9 cellular contexts compared by ENCODE assay signal in the genomic region with DNA sequence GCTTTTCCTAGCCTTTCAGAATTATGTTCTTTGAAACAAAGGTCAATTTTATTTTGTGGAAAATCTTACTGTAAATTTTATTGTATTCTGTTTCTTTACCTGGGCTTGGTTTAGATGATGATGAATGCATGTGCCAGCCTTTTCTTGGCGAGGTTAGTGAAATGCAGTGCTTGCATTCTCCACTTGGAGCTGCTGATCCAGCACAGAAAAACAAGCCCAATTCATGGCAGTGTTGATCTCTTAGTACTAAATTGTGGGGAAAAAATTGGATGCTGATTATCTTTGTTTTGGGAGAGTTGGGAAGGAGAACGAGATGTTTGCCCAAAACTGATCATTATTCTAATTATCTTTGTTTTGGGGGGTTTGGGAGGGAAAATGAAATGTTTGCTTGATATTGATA. TPM values are rescaled to one million over a fixed set of nuclear protein-coding genes. Genes with fewer than 3 reads are reported as not detected.
DNase-seq lines count a peak whose midpoint lies in the region; ATAC-seq and TF ChIP-seq lines count a peak whose summit lies in the region.
"Had no signal": no experiment of that assay in that cellular context is flagged by ENCODE, and none has a peak within 500 bp of the region (broad histone marks: within the 10 kb centered on the region; RNA-seq: fewer than 3 reads in every experiment).

No MANE protein-coding gene starts in this region.

- peaks cover 0 to 4% (median 0%) of the 10 kb centered on the region in 3 experiments; a peak in 1 of 7 replicates for H3K36me3 Mint-ChIP-seq in H9 (ENCODE audit: insufficient read depth in 1 of 3, low read depth in 3 of 3)

- H3K9me3 ChIP-seq in H9 (ENCODE audit: control insufficient read depth, low read depth, low read length) (no peaks in the 10 kb centered on the region), liver (ENCODE audit: control insufficient read depth in 4 of 4, low read length in 3 of 4) (no peaks in the 10 kb centered on the region)

- H3K4me2 ChIP-seq in H9 (ENCODE audit: insufficient read depth, insufficient read length, low read length): no peak overlapping the region

- H2BK15ac ChIP-seq in H9 (ENCODE audit: low read depth, low read length): no peak overlapping the region

- H3K4me1 ChIP-seq in H9 (ENCODE audit: insufficient read depth, low read length) (no peaks in the 10 kb centered on the region), liver (ENCODE audit: control insufficient read depth in 4 of 4, insufficient read depth in 4 of 4, low read length in 3 of 4) (peaks cover 0 to 18% (median 9%) of the 10 kb centered on the region in 4 donors)

- H2BK120ac ChIP-seq in H9 (ENCODE audit: low read depth, low read length, poor library complexity, severe bottlenecking): no peak overlapping the region

- H3K79me1 ChIP-seq in H9 (ENCODE audit: insufficient read depth, low read depth, low read length, poor library complexity, severe bottlenecking): no peaks in the 10 kb centered on the region

- H3K9ac ChIP-seq in H9 (ENCODE audit: extremely low read depth, insufficient read length, low read length): no peak overlapping the region
- H3K9ac ChIP-seq in liver (ENCODE audit: low read depth in 1 of 2, low read length in 2 of 2): no peak overlapping the region

- WGBS in H9 (ENCODE audit: extremely low coverage, insufficient read length, low lambda C conversion rate): no CpG with 5 or more reads among the region's 2 CpGs
- 28% methylated on average over 2 of the region's 2 CpGs for WGBS in liver

- H4K20me1 ChIP-seq in H9 (ENCODE audit: control insufficient read depth, insufficient read depth, insufficient read length): no peaks in the 10 kb centered on the region

- DNase-seq in AG09319 (ENCODE audit: extremely low read depth, low read depth) (no peak), H9 (no peak), astrocyte of the cerebellum (ENCODE audit: low read depth) (peak; percentile 53), NCI-H2171 (lab: John Stamatoyannopoulos, UW) (no peak)
- no peak for DNase-seq in stimulated activated naive CD4-positive, alpha-beta T cell (lab: John Stamatoyannopoulos, UW)
- DNase-seq: activated T-cell treated with anti-CD3 and anti-CD28 coated beads, Interleukin-2, amount 50 U/mL, for 1 hour had no signal

- H2AFZ ChIP-seq in H9 (ENCODE audit: low read length): no peak overlapping the region

- no peaks in the 10 kb centered on the region for H3K9me3 Mint-ChIP-seq in H9

- peak; percentile 84 to 86 for TF ChIP-seq RAD21 in liver (IDR thresholded peaks at IDR 0.05)

- H3K4me3 ChIP-seq in astrocyte of the cerebellum (ENCODE audit: low read depth, low read length) (no peak overlapping the region), liver (ENCODE audit: low read depth in 1 of 3, low read length in 3 of 3) (no peak overlapping the region)

- no peak overlapping the region for H2AK5ac ChIP-seq in H9 (ENCODE audit: insufficient read length, low read length)

- ATAC-seq in GM18907 (IDR thresholded peaks at IDR 0.05; ENCODE audit: unreplicated experiment) (no peak), HG03571 (IDR thresholded peaks at IDR 0.05; ENCODE audit: unreplicated experiment) (no peak)

- peaks cover 17% of the 10 kb centered on the region for H3K27me3 Mint-ChIP-seq in H9 (ENCODE audit: low read depth)

- H3K27me3 ChIP-seq in H9 (ENCODE audit: insufficient read depth, low read length) (peaks cover 2% of the 10 kb centered on the region; the same call in 1 of the 2 replicates), liver (ENCODE audit: control insufficient read depth in 4 of 4, insufficient read depth in 4 of 4, low read length in 3 of 4) (no peaks in the 10 kb centered on the region)

- H2BK12ac ChIP-seq in H9 (ENCODE audit: insufficient read length, low read depth, low read length): no peak overlapping the region

- H3K14ac ChIP-seq in H9 (ENCODE audit: insufficient read depth, low read length): no peak overlapping the region

- no peak overlapping the region for H3T11ph ChIP-seq in H9 (ENCODE audit: low read length)

- peak overlapping the region in 1 of 3 experiments; percentile 8; a peak in 1 of 7 replicates for H3K27ac Mint-ChIP-seq in H9

- H4K8ac ChIP-seq in H9 (replicated peaks; ENCODE audit: insufficient read length, low read depth, low read length): no peak overlapping the region

- no peak overlapping the region for H2BK5ac ChIP-seq in H9 (ENCODE audit: insufficient read length, low read length)

- H4K91ac ChIP-seq in H9 (ENCODE audit: insufficient read length, low read depth, low read length): no peak overlapping the region

- no peak overlapping the region for H2BK20ac ChIP-seq in H9 (ENCODE audit: low read depth, low read length, poor library complexity, severe bottlenecking)

- no peak overlapping the region for H3K4ac ChIP-seq in H9 (ENCODE audit: low read depth, low read length)

- no peak overlapping the region for H3K18ac ChIP-seq in H9 (ENCODE audit: insufficient read length, low read depth, low read length)

- H3K4me1 Mint-ChIP-seq in H9: peaks cover 10 to 12% of the 10 kb centered on the region in 2 experiments

- no peak overlapping the region for H4K5ac ChIP-seq in H9 (ENCODE audit: insufficient read length, low read depth, low read length)

- TF ChIP-seq CTCF in AG09319 (IDR thresholded peaks at IDR 0.05; ENCODE audit: low read depth, low read length) (peak; percentile 80), H9 (conservative IDR thresholded peaks at IDR 0.05) (peak; percentile 56), astrocyte of the cerebellum (IDR thresholded peaks at IDR 0.05; ENCODE audit: low read depth, low read length, missing control alignments) (peak; percentile 91), liver (IDR thresholded peaks at IDR 0.05; ENCODE audit: low read depth, low read length, missing input control) (peak; percentile 70)

- H3K23ac ChIP-seq in H9 (ENCODE audit: insufficient read length, low read depth, low read length): no peak overlapping the region

- H3K23me2 ChIP-seq in H9 (ENCODE audit: insufficient read length, low read depth, low read length, poor library complexity, severe bottlenecking): peaks cover 6% of the 10 kb centered on the region

- no peaks in the 10 kb centered on the region for H3K79me2 ChIP-seq in H9 (ENCODE audit: insufficient read depth, low read length)

- in situ Hi-C loops in astrocyte of the cerebellum (cut with HindIII; ENCODE audit: low sequenced_read_pairs): no loop called here

- no peaks in the 10 kb centered on the region for H3K36me3 ChIP-seq in liver (ENCODE audit: control insufficient read depth in 4 of 4, insufficient read depth in 3 of 4, low read depth in 1 of 4, low read length in 3 of 4)

- H3K27ac ChIP-seq in H9 (ENCODE audit: insufficient read length, low read depth, low read length) (no peak overlapping the region), liver (ENCODE audit: low read depth in 1 of 2, low read length in 2 of 2) (no peak overlapping the region)

- no peak overlapping the region for H3K56ac ChIP-seq in H9 (ENCODE audit: insufficient read length, low read depth, low read length)

- no peak overlapping the region for H3K4me3 Mint-ChIP-seq in H9

TF ChIP-seq in liver, 16 proteins besides CTCF, POLR2A, EP300 and RAD21:
- TF ChIP-seq GABPA (IDR thresholded peaks at IDR 0.05 in 1 of 2, conservative IDR thresholded peaks at IDR 0.05 in 1 of 2): no peak
- TF ChIP-seq, protein P1, sequence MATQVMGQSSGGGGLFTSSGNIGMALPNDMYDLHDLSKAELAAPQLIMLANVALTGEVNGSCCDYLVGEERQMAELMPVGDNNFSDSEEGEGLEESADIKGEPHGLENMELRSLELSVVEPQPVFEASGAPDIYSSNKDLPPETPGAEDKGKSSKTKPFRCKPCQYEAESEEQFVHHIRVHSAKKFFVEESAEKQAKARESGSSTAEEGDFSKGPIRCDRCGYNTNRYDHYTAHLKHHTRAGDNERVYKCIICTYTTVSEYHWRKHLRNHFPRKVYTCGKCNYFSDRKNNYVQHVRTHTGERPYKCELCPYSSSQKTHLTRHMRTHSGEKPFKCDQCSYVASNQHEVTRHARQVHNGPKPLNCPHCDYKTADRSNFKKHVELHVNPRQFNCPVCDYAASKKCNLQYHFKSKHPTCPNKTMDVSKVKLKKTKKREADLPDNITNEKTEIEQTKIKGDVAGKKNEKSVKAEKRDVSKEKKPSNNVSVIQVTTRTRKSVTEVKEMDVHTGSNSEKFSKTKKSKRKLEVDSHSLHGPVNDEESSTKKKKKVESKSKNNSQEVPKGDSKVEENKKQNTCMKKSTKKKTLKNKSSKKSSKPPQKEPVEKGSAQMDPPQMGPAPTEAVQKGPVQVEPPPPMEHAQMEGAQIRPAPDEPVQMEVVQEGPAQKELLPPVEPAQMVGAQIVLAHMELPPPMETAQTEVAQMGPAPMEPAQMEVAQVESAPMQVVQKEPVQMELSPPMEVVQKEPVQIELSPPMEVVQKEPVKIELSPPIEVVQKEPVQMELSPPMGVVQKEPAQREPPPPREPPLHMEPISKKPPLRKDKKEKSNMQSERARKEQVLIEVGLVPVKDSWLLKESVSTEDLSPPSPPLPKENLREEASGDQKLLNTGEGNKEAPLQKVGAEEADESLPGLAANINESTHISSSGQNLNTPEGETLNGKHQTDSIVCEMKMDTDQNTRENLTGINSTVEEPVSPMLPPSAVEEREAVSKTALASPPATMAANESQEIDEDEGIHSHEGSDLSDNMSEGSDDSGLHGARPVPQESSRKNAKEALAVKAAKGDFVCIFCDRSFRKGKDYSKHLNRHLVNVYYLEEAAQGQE (IDR thresholded peaks at IDR 0.05): no peak
- TF ChIP-seq, protein P2, sequence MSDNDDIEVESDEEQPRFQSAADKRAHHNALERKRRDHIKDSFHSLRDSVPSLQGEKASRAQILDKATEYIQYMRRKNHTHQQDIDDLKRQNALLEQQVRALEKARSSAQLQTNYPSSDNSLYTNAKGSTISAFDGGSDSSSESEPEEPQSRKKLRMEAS (IDR thresholded peaks at IDR 0.05): no peak
- no peak for TF ChIP-seq TAF1 (conservative IDR thresholded peaks at IDR 0.05)
- no peak for TF ChIP-seq EGR1 (IDR thresholded peaks at IDR 0.05; ENCODE audit: low read depth in 2 of 2)
- no peak for TF ChIP-seq RXRA (IDR thresholded peaks at IDR 0.05)
- TF ChIP-seq, protein P3, sequence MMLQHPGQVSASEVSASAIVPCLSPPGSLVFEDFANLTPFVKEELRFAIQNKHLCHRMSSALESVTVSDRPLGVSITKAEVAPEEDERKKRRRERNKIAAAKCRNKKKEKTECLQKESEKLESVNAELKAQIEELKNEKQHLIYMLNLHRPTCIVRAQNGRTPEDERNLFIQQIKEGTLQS (IDR thresholded peaks at IDR 0.05): no peak
- no peak for TF ChIP-seq HNF4G (IDR thresholded peaks at IDR 0.05)
- no peak for TF ChIP-seq JUND (IDR thresholded peaks at IDR 0.05)

RNA-seq across cellular contexts. Expression of a gene that starts 3.7 kb away (rescaled TPM):
- total RNA-seq in H9 (2021) (6.8 and 7.5 TPM in 2 replicates), liver (1 to 10 TPM; 2.6 to 3.3 TPM)
- polyA plus RNA-seq in liver: 1 to 10 TPM; 1.1 to 4.0 TPM

RNA-seq across cellular contexts. Expression of a gene that starts 35.5 kb away (rescaled TPM):
- 9.3 and 10.1 TPM in 2 replicates for total RNA-seq in H9 (2021)
- total RNA-seq in liver: 10 to 100 TPM in 1 of 2 donors, 1 to 10 TPM in 1; 1.8 to 18.1 TPM
- polyA plus RNA-seq in liver: 1 to 10 TPM in 1 of 2 donors, under 1 TPM in 1; 0.36 to 2.1 TPM
